ENCODE assay signal across 25 cellular contexts in genomic region chr3:49265987-49266386, GRCh38. TPM values are rescaled to one million over a fixed set of nuclear protein-coding genes. Genes with fewer than 3 reads are reported as not detected.
DNase-seq lines count a peak whose midpoint lies in the region; ATAC-seq and TF ChIP-seq lines count a peak whose summit lies in the region.
"Had no signal": no experiment of that assay in that cellular context is flagged by ENCODE, and none has a peak within 500 bp of the region (broad histone marks: within the 10 kb centered on the region; RNA-seq: fewer than 3 reads in every experiment).

No MANE protein-coding gene starts in this region.

- intact Hi-C loops in esophagus muscularis mucosa (cut with DNase I), result no loop called here

- CTCF ChIA-PET in RWPE1 (lab: Yijun Ruan, JAX), result no interaction called here

- WGBS in esophagus muscularis mucosa, result 85% methylated on average over 8 of the region's 9 CpGs

- H3K4me3 ChIP-seq in esophagus muscularis mucosa, result no peak overlapping the region
- H3K4me3 ChIP-seq: lung, suprapubic skin had no signal

- peaks cover 0 to 15% (median 4%) of the 10 kb centered on the region in 4 donors for H3K36me3 ChIP-seq in esophagus muscularis mucosa

- no peak for TF ChIP-seq POLR2A in esophagus muscularis mucosa (IDR thresholded peaks at IDR 0.05; ENCODE audit: low read depth)

- TF ChIP-seq CTCF in RWPE1 (conservative IDR thresholded peaks at IDR 0.05; ENCODE audit: low read depth) (no peak), esophagus muscularis mucosa (IDR thresholded peaks at IDR 0.05) (no peak)

- no peak for TF ChIP-seq EP300 in esophagus muscularis mucosa (IDR thresholded peaks at IDR 0.05)

- POLR2A ChIA-PET in RWPE1 (lab: Yijun Ruan, JAX; ENCODE audit: low non-redundant PET), result no interaction called here

- H3K9me3 ChIP-seq in esophagus muscularis mucosa, result no peaks in the 10 kb centered on the region
- H3K9me3 ChIP-seq: suprapubic skin had no signal

- ATAC-seq in left lobe of liver, result peak; percentile 41
- no peak for ATAC-seq in HG03378 (IDR thresholded peaks at IDR 0.05; ENCODE audit: unreplicated experiment)
- no peak for ATAC-seq in GM21526 (IDR thresholded peaks at IDR 0.05; ENCODE audit: low FRiP score, unreplicated experiment)
- ATAC-seq in HG03108 (IDR thresholded peaks at IDR 0.05; ENCODE audit: unreplicated experiment), result no peak
- ATAC-seq in GM19467 (IDR thresholded peaks at IDR 0.05; ENCODE audit: unreplicated experiment), result no peak
- ATAC-seq: activated T-helper 17 cell treated with anti-CD3 and anti-CD28 coated beads, Interleukin-2, amount 50 U/mL, for 72 hours; WTC11 had no signal

- H3K27me3 ChIP-seq in esophagus muscularis mucosa, result no peaks in the 10 kb centered on the region
- H3K27me3 ChIP-seq: suprapubic skin had no signal

- H3K4me1 ChIP-seq in esophagus muscularis mucosa, result peaks cover 13 to 41% (median 29%) of the 10 kb centered on the region in 4 donors

- peak overlapping the region; percentile 7 for H3K27ac ChIP-seq in RWPE1
- peak overlapping the region; percentile 44 to 62 (median 61) for H3K27ac ChIP-seq in esophagus muscularis mucosa (replicated peaks in 1 of 4)
- H3K27ac ChIP-seq in temporal lobe (ENCODE audit: low read depth, low read length), result peak overlapping the region; percentile 92
- H3K27ac ChIP-seq: C4-2B, epithelial cell of prostate had no signal

- DNase-seq in RWPE1 (ENCODE audit: low spot score), result no peak
- no peak for DNase-seq in esophagus muscularis mucosa (ENCODE audit: extremely low spot score)
- no peak for DNase-seq in left lobe of liver (ENCODE audit: low spot score)
- DNase-seq: activated CD8-positive, alpha-beta memory T cell treated with anti-CD3 and anti-CD28 coated beads, Interleukin-2, amount 50 U/mL, for 4 hours; cerebellar nuclear complex; foreskin melanocyte; H7; IMR-90; NCI-H1105; NCI-H2029; NCI-H226; NCI-H748 treated with DMSO at 0.1 percent for 48 hours; stimulated activated CD4-positive, alpha-beta T cell treated with anti-CD3 and anti-CD28 coated beads, Interleukin-1b, Interleukin-23, amount 100 ng/mL, for 48 hours; T1000 had no signal

RNA-seq across cellular contexts. Expression of gene C3orf62, which starts 11.0 kb away (rescaled TPM):
- total RNA-seq in esophagus muscularis mucosa, result 1 to 10 TPM; 3.1 to 8.7 (median 5.8) TPM
- 1.9 TPM for total RNA-seq in left lobe of liver
- 7.4 TPM for total RNA-seq in temporal lobe

Comparison
In these comparisons a context has a peak if more than half of its experiments do, and no peak if none do; other contexts are left out.
1. H3K27ac ChIP-seq: peak in every context shown above with its lines; median percentile 92 in temporal lobe; 61 in esophagus muscularis mucosa; 7 in RWPE1.